Comparison of ENCODE assay signal across 8 cellular contexts in genomic region chr10:46786125-46786517, GRCh38.
A peak's percentile ranks its signal among the peaks of the same experiment; 100 is the strongest.
DNase-seq lines count a peak whose midpoint lies in the region; ATAC-seq and TF ChIP-seq lines count a peak whose summit lies in the region.
"Not testable (repeated sequence)": the region's sequence is repeated elsewhere in the genome, so short reads cannot be mapped to it uniquely, and the experiment has no call there.

No MANE protein-coding gene starts in this region.

- H3K27me3 ChIP-seq in gastroesophageal sphincter, sigmoid colon, uterus: not testable (repeated sequence)

- H3K36me3 ChIP-seq in gastroesophageal sphincter, sigmoid colon, uterus: not testable (repeated sequence)

- CTCF ChIA-PET in activated CD8-positive, alpha-beta T cell treated with anti-CD3 and anti-CD28 coated beads, Interleukin-2, amount 10 ng/mL, durations not matched to agents 7 days and 5 days (lab: Charles Lee): not testable (repeated sequence)

- DNase-seq in NCI-H1417 (lab: John Stamatoyannopoulos, UW) (peak in 2 of 3 experiments; percentile 10 to 15), cardiac fibroblast (ENCODE audit: low read depth in 2 of 2) (peak in 1 of 2 donors; percentile 6)
- DNase-seq in activated CD8-positive, alpha-beta T cell treated with anti-CD3 and anti-CD28 coated beads, Interleukin-2, amount 10 ng/mL, durations not matched to agents 7 days and 5 days; mesothelial cell of epicardium (ENCODE audit: low spot score in 2 of 2, unreplicated experiment in 2 of 2); sigmoid colon; uterus: not testable (repeated sequence)

- ATAC-seq in activated CD8-positive, alpha-beta T cell treated with anti-CD3 and anti-CD28 coated beads, Interleukin-2, amount 10 ng/mL, durations not matched to agents 7 days and 5 days; gastroesophageal sphincter: not testable (repeated sequence)

- TF ChIP-seq POLR2A in gastroesophageal sphincter (IDR thresholded peaks at IDR 0.05); sigmoid colon (IDR thresholded peaks at IDR 0.05); uterus (IDR thresholded peaks at IDR 0.05): not testable (repeated sequence)

- H3K9me3 Mint-ChIP-seq in activated CD8-positive, alpha-beta T cell treated with anti-CD3 and anti-CD28 coated beads, Interleukin-2, amount 10 ng/mL, durations not matched to agents 7 days and 5 days (ENCODE audit: insufficient read depth); mesothelial cell of epicardium: not testable (repeated sequence)

- not testable (repeated sequence) for H3K4me1 Mint-ChIP-seq in activated CD8-positive, alpha-beta T cell treated with anti-CD3 and anti-CD28 coated beads, Interleukin-2, amount 10 ng/mL, durations not matched to agents 7 days and 5 days (ENCODE audit: low read depth); mesothelial cell of epicardium

- not testable (repeated sequence) for H3K4me1 ChIP-seq in gastroesophageal sphincter, sigmoid colon, uterus

- H3K27ac ChIP-seq in gastroesophageal sphincter (peak overlapping the region; percentile 11 to 86 (median 81)), sigmoid colon (peak overlapping the region; percentile 71 to 78 (median 74)), uterus (peak overlapping the region in 1 of 2 donors; percentile 42)

- not testable (repeated sequence) for H3K27ac Mint-ChIP-seq in activated CD8-positive, alpha-beta T cell treated with anti-CD3 and anti-CD28 coated beads, Interleukin-2, amount 10 ng/mL, durations not matched to agents 7 days and 5 days; mesothelial cell of epicardium

- not testable (repeated sequence) for H3K36me3 Mint-ChIP-seq in activated CD8-positive, alpha-beta T cell treated with anti-CD3 and anti-CD28 coated beads, Interleukin-2, amount 10 ng/mL, durations not matched to agents 7 days and 5 days (ENCODE audit: low read depth); mesothelial cell of epicardium

- intact Hi-C loops in sigmoid colon (cut with DNase I); uterus (cut with DNase I; ENCODE audit: low total_unique reads): not testable (repeated sequence)

- not testable (repeated sequence) for TF ChIP-seq CTCF in cardiac fibroblast (IDR thresholded peaks at IDR 0.05; ENCODE audit: low read depth, low read length); gastroesophageal sphincter (IDR thresholded peaks at IDR 0.05); mesothelial cell of epicardium (IDR thresholded peaks at IDR 0.05; ENCODE audit: unreplicated experiment); sigmoid colon (IDR thresholded peaks at IDR 0.05); uterus (IDR thresholded peaks at IDR 0.05)

- H3K27me3 Mint-ChIP-seq in activated CD8-positive, alpha-beta T cell treated with anti-CD3 and anti-CD28 coated beads, Interleukin-2, amount 10 ng/mL, durations not matched to agents 7 days and 5 days (ENCODE audit: low read depth): peaks cover 15% of the 10 kb centered on the region
- H3K27me3 Mint-ChIP-seq in mesothelial cell of epicardium (ENCODE audit: low read depth): not testable (repeated sequence)

- POLR2A ChIA-PET in activated CD8-positive, alpha-beta T cell treated with anti-CD3 and anti-CD28 coated beads, Interleukin-2, amount 10 ng/mL, durations not matched to agents 7 days and 5 days (lab: Charles Lee): not testable (repeated sequence)

- H3K4me3 Mint-ChIP-seq in activated CD8-positive, alpha-beta T cell treated with anti-CD3 and anti-CD28 coated beads, Interleukin-2, amount 10 ng/mL, durations not matched to agents 7 days and 5 days: peak overlapping the region; percentile 85
- peak overlapping the region; percentile 100 for H3K4me3 Mint-ChIP-seq in mesothelial cell of epicardium

- H3K4me3 ChIP-seq in GM08714 (ENCODE audit: low read length) (peak overlapping the region; percentile 66; the same call in 1 of the 2 replicates), cardiac fibroblast (replicated peaks in 1 of 2; ENCODE audit: low read depth in 2 of 2, low read length in 2 of 2) (peak overlapping the region; percentile 29 to 39), gastroesophageal sphincter (peak overlapping the region; percentile 42 to 59), sigmoid colon (peak overlapping the region; percentile 8 to 66 (median 60)), uterus (peak overlapping the region; percentile 34 to 73)

- TF ChIP-seq EP300 in gastroesophageal sphincter (IDR thresholded peaks at IDR 0.05); sigmoid colon (IDR thresholded peaks at IDR 0.05): not testable (repeated sequence)

- not testable (repeated sequence) for H3K9me3 ChIP-seq in gastroesophageal sphincter, sigmoid colon, uterus

- WGBS in gastroesophageal sphincter (ENCODE audit: low coverage in 1 of 2), 2 donors: 47% methylated on average over 12 of the region's 18 CpGs; no CpG with 5 or more reads in 1 of the 2 donors
- 47 to 48% methylated on average over 17 of the region's 18 CpGs for WGBS in sigmoid colon, 2 donors
